12 cellular contexts compared by ENCODE assay signal in genomic region chr10:133306941-133307379, GRCh38. TPM values are rescaled to one million over a fixed set of nuclear protein-coding genes. Genes with fewer than 3 reads are reported as not detected.
DNase-seq lines count a peak whose midpoint lies in the region; ATAC-seq, FAIRE-seq and TF ChIP-seq lines count a peak whose summit lies in the region.
"Had no signal": no experiment of that assay in that cellular context is flagged by ENCODE, and none has a peak within 500 bp of the region (broad histone marks: within the 10 kb centered on the region; RNA-seq: fewer than 3 reads in every experiment).

No MANE protein-coding gene starts in this region.

- H3K4me3 Mint-ChIP-seq in activated CD4-positive, alpha-beta T cell treated with anti-CD3 and anti-CD28 coated beads for 36 hours, result peak overlapping the region; percentile 100

- H3K27ac ChIP-seq in VCaP, result peak overlapping the region; percentile 90
- H3K27ac ChIP-seq in smooth muscle cell (ENCODE audit: low read depth), result peak overlapping the region; percentile 97
- H3K27ac ChIP-seq: foreskin keratinocyte had no signal

- no peaks in the 10 kb centered on the region for H3K36me3 ChIP-seq in smooth muscle cell (ENCODE audit: low read depth)

- no peaks in the 10 kb centered on the region for H3K27me3 ChIP-seq in smooth muscle cell (ENCODE audit: low read depth)
- H3K27me3 ChIP-seq: foreskin keratinocyte had no signal

- no peaks in the 10 kb centered on the region for H3K9me3 Mint-ChIP-seq in activated CD4-positive, alpha-beta T cell treated with anti-CD3 and anti-CD28 coated beads for 36 hours (ENCODE audit: low read depth)

- H3F3A ChIP-seq in smooth muscle cell (ENCODE audit: low read depth), result no peaks in the 10 kb centered on the region

- H3K27ac Mint-ChIP-seq in activated CD4-positive, alpha-beta T cell treated with anti-CD3 and anti-CD28 coated beads for 36 hours, result peak overlapping the region; percentile 99

- no peak for DNase-seq in activated CD4-positive, alpha-beta T cell treated with anti-CD3 and anti-CD28 coated beads for 36 hours
- no peak for DNase-seq in activated CD4-positive, alpha-beta T cell treated with anti-CD3 and anti-CD28 coated beads for 48 hours
- DNase-seq in glomerular visceral epithelial cell (ENCODE audit: extremely low spot score) (peak; percentile 24), smooth muscle cell (lab: John Stamatoyannopoulos, UW; ENCODE audit: unreplicated experiment) (no peak), D721Med (ENCODE audit: insufficient read length, low spot score) (no peak), NCI-H510A treated with DMSO at 0.1 percent for 48 hours (lab: John Stamatoyannopoulos, UW) (no peak), NCI-H82 (lab: John Stamatoyannopoulos, UW) (no peak)
- DNase-seq: amniotic stem cell had no signal

- TF ChIP-seq CTCF in VCaP (conservative IDR thresholded peaks at IDR 0.05) (no peak), smooth muscle cell (IDR thresholded peaks at IDR 0.05; ENCODE audit: borderline replicate concordance, insufficient read depth, poor library complexity, severe bottlenecking) (no peak), D721Med (IDR thresholded peaks at IDR 0.05; ENCODE audit: insufficient read depth, missing control alignments) (no peak)

- no peak for ATAC-seq in activated CD4-positive, alpha-beta T cell treated with anti-CD3 and anti-CD28 coated beads for 36 hours

- peaks cover 33% of the 10 kb centered on the region for H3K4me1 Mint-ChIP-seq in activated CD4-positive, alpha-beta T cell treated with anti-CD3 and anti-CD28 coated beads for 36 hours

- no peak for FAIRE-seq in D721Med (lab: Jason Lieb, UNC)

- peaks cover 65% of the 10 kb centered on the region for H4K20me1 ChIP-seq in smooth muscle cell (ENCODE audit: low read depth)

- H2AFZ ChIP-seq in smooth muscle cell (ENCODE audit: low read depth), result no peak overlapping the region

- no peaks in the 10 kb centered on the region for H3K9me3 ChIP-seq in smooth muscle cell (replicated peaks; ENCODE audit: low read depth)

- peak overlapping the region; percentile 94 for H3K4me3 ChIP-seq in smooth muscle cell

- intact Hi-C loops in activated CD4-positive, alpha-beta T cell treated with anti-CD3 and anti-CD28 coated beads for 36 hours (cut with DNase I, micrococcal nuclease), result loop anchor here (1.0 to 5.0 kb wide), 5 partner anchors 11 to 975 kb away; partner anchors contain the start of genes FUOM (in 1 of the 2) and LRRC27 (in 1 of the 2)

- CTCF ChIA-PET in activated CD4-positive, alpha-beta T cell treated with anti-CD3 and anti-CD28 coated beads for 36 hours (lab: Charles Lee), result interaction anchor here (0.7 to 1.9 kb wide), 10 partner anchors 9 to 463 kb away, joined by 3 to 9 read pairs (median 5); no protein-coding TSS in a partner anchor

- peaks cover 6% of the 10 kb centered on the region for H3K4me1 ChIP-seq in smooth muscle cell (ENCODE audit: low read depth)
- H3K4me1 ChIP-seq: foreskin keratinocyte had no signal

- H3K27me3 Mint-ChIP-seq in activated CD4-positive, alpha-beta T cell treated with anti-CD3 and anti-CD28 coated beads for 36 hours, result no peaks in the 10 kb centered on the region

- H3K9ac ChIP-seq in smooth muscle cell (ENCODE audit: low read depth), result no peak overlapping the region

- peaks cover 20% of the 10 kb centered on the region for H3K36me3 Mint-ChIP-seq in activated CD4-positive, alpha-beta T cell treated with anti-CD3 and anti-CD28 coated beads for 36 hours (ENCODE audit: low read depth)

- H3K79me2 ChIP-seq in smooth muscle cell (ENCODE audit: low read depth), result peaks cover 61% of the 10 kb centered on the region

- WGBS in smooth muscle cell (ENCODE audit: low lambda C conversion rate), result 95% methylated on average over 17 of the region's 17 CpGs

- POLR2A ChIA-PET in activated CD4-positive, alpha-beta T cell treated with anti-CD3 and anti-CD28 coated beads for 36 hours (lab: Charles Lee), result interaction anchor here (1.0 kb wide), 1 partner anchor 46 kb away, joined by 3 read pairs; no protein-coding TSS in a partner anchor

- peak overlapping the region; percentile 92 for H3K4me2 ChIP-seq in smooth muscle cell

RNA-seq across cellular contexts. Expression of gene TUBGCP2, which starts 1.7 kb away (rescaled TPM):
- total RNA-seq in activated CD4-positive, alpha-beta T cell treated with anti-CD3 and anti-CD28 coated beads for 36 hours, result 10 to 100 TPM; 43.3 to 50.2 TPM
- 39.5 and 48.5 TPM in 2 replicates for total RNA-seq in smooth muscle cell
- 40.5 and 47.0 TPM in 2 replicates for polyA plus RNA-seq in smooth muscle cell

RNA-seq across cellular contexts. Expression of gene ZNF511, which starts 1.8 kb away (rescaled TPM):
- total RNA-seq in activated CD4-positive, alpha-beta T cell treated with anti-CD3 and anti-CD28 coated beads for 36 hours, result 10 to 100 TPM; 58.1 to 73.2 TPM
- 15.3 and 20.0 TPM in 2 replicates for total RNA-seq in smooth muscle cell
- 52.3 and 70.2 TPM in 2 replicates for polyA plus RNA-seq in smooth muscle cell

RNA-seq across cellular contexts. Expression of gene CALY, which starts 29.7 kb away (rescaled TPM):
- not detected for total RNA-seq in activated CD4-positive, alpha-beta T cell treated with anti-CD3 and anti-CD28 coated beads for 36 hours
- total RNA-seq in smooth muscle cell, result 2.4 and 7.8 TPM in 2 replicates
- 9.4 and 10.1 TPM in 2 replicates for polyA plus RNA-seq in smooth muscle cell
- total RNA-seq: foreskin keratinocyte, mesenteric fat pad had no signal
- polyA plus RNA-seq: foreskin keratinocyte had no signal

RNA-seq across cellular contexts. Expression of gene ADAM8, which starts 30.3 kb away (rescaled TPM):
- total RNA-seq in activated CD4-positive, alpha-beta T cell treated with anti-CD3 and anti-CD28 coated beads for 36 hours, result 100 to 1,000 TPM; 124 to 176 TPM
- total RNA-seq in smooth muscle cell, result 0.36 and 0.85 TPM in 2 replicates
- 0.70 and 0.96 TPM in 2 replicates for polyA plus RNA-seq in smooth muscle cell

RNA-seq across cellular contexts. Expression of gene PRAP1, which starts 40.2 kb away (rescaled TPM):
- total RNA-seq in activated CD4-positive, alpha-beta T cell treated with anti-CD3 and anti-CD28 coated beads for 36 hours, result not detected
- total RNA-seq in smooth muscle cell, result not detected in 2 replicates
- 0.27 and 1.4 TPM in 2 replicates for polyA plus RNA-seq in smooth muscle cell
- total RNA-seq: foreskin keratinocyte, urinary bladder had no signal
- polyA plus RNA-seq: foreskin keratinocyte had no signal
